Comparison of ENCODE assay signal across 8 cellular contexts in genomic region chr1:1144122-1144842, GRCh38.
DNase-seq lines count a peak whose midpoint lies in the region; ATAC-seq lines count a peak whose summit lies in the region.

No MANE protein-coding gene starts in this region.

- DNase-seq in DMS53 treated with DMSO at 0.1 percent for 48 hours (lab: John Stamatoyannopoulos, UW; ENCODE audit: unreplicated experiment) (peak; percentile 65), MV-4-11 (lab: John Stamatoyannopoulos, UW) (peak; percentile 31), iPS-NIHi11 (ENCODE audit: low spot score) (peak; percentile 31), C1 segment of cervical spinal cord (lab: John Stamatoyannopoulos, UW) (no peak), NK-92 (lab: John Stamatoyannopoulos, UW; ENCODE audit: unreplicated experiment) (no peak)
- peak; percentile 76 for DNase-seq in activated CD4-positive, alpha-beta T cell treated with anti-CD3 and anti-CD28 coated beads for 48 hours
- peak; percentile 44 for DNase-seq in stimulated activated naive CD4-positive, alpha-beta T cell treated with Interleukin-2 at 50 U/mL for 16 hours (lab: John Stamatoyannopoulos, UW)

- ATAC-seq in GM19023 (IDR thresholded peaks at IDR 0.05; ENCODE audit: unreplicated experiment): no peak

Comparison
In these comparisons a context has a peak if more than half of its experiments do, and no peak if none do; other contexts are left out.
1. DNase-seq: peak in DMS53 treated with DMSO at 0.1 percent for 48 hours (single experiment), MV-4-11 (single experiment), activated CD4-positive, alpha-beta T cell treated with anti-CD3 and anti-CD28 coated beads for 48 hours (single experiment), iPS-NIHi11 (single experiment) and stimulated activated naive CD4-positive, alpha-beta T cell treated with Interleukin-2 at 50 U/mL for 16 hours (single experiment); none in C1 segment of cervical spinal cord (0 of 14) and NK-92 (single experiment).